Comparison of ENCODE assay signal across 13 cellular contexts in genomic region chr22:31586137-31586920, GRCh38.
DNase-seq lines count a peak whose midpoint lies in the region; ATAC-seq and TF ChIP-seq lines count a peak whose summit lies in the region.
"Had no signal": no experiment of that assay in that cellular context is flagged by ENCODE, and none has a peak within 500 bp of the region (broad histone marks: within the 10 kb centered on the region; RNA-seq: fewer than 3 reads in every experiment).

No MANE protein-coding gene starts in this region.

- ATAC-seq in natural killer cell treated with Interleukin-12 subunit alpha and Interleukin-12 subunit beta and Interleukin-15 and Interleukin-18, amount 100 ng/mL, for 72 hours = no peak
- ATAC-seq in natural killer cell = no peak
- peak; percentile 86 for ATAC-seq in upper lobe of right lung

- TF ChIP-seq CTCF in natural killer cell (IDR thresholded peaks at IDR 0.05) (no peak), upper lobe of right lung (IDR thresholded peaks at IDR 0.05) (no peak), tibial artery (IDR thresholded peaks at IDR 0.05) (no peak)

- H3K27me3 Mint-ChIP-seq in natural killer cell treated with Interleukin-12 subunit alpha and Interleukin-12 subunit beta and Interleukin-15 and Interleukin-18, amount 100 ng/mL, for 72 hours = no peaks in the 10 kb centered on the region
- no peaks in the 10 kb centered on the region for H3K27me3 Mint-ChIP-seq in natural killer cell (ENCODE audit: low read depth in 2 of 2)

- no peaks in the 10 kb centered on the region for H3K9me3 Mint-ChIP-seq in natural killer cell treated with Interleukin-12 subunit alpha and Interleukin-12 subunit beta and Interleukin-15 and Interleukin-18, amount 100 ng/mL, for 72 hours
- no peaks in the 10 kb centered on the region for H3K9me3 Mint-ChIP-seq in natural killer cell

- peaks cover 34% of the 10 kb centered on the region for H3K36me3 Mint-ChIP-seq in natural killer cell treated with Interleukin-12 subunit alpha and Interleukin-12 subunit beta and Interleukin-15 and Interleukin-18, amount 100 ng/mL, for 72 hours
- peaks cover 14% of the 10 kb centered on the region for H3K36me3 Mint-ChIP-seq in natural killer cell

- H3K4me3 ChIP-seq in upper lobe of right lung = no peak overlapping the region
- H3K4me3 ChIP-seq in tibial artery = no peak overlapping the region
- H3K4me3 ChIP-seq: BLaER1, ovary, SJSA1 had no signal

- H3K36me3 ChIP-seq in upper lobe of right lung = peaks cover 24% of the 10 kb centered on the region
- H3K36me3 ChIP-seq in tibial artery = peaks cover 30 to 58% (median 38%) of the 10 kb centered on the region in 3 donors
- H3K36me3 ChIP-seq: ovary had no signal

- H3K27me3 ChIP-seq in upper lobe of right lung (no peaks in the 10 kb centered on the region), tibial artery (no peaks in the 10 kb centered on the region)
- H3K27me3 ChIP-seq: BLaER1, ovary, SJSA1 had no signal

- peaks cover 33 to 41% of the 10 kb centered on the region in 2 donors for H3K4me1 Mint-ChIP-seq in natural killer cell treated with Interleukin-12 subunit alpha and Interleukin-12 subunit beta and Interleukin-15 and Interleukin-18, amount 100 ng/mL, for 72 hours (ENCODE audit: low read depth in 2 of 2)
- peaks cover 0 to 10% of the 10 kb centered on the region in 2 donors for H3K4me1 Mint-ChIP-seq in natural killer cell

- H3K9me3 ChIP-seq in upper lobe of right lung (no peaks in the 10 kb centered on the region), tibial artery (no peaks in the 10 kb centered on the region)
- H3K9me3 ChIP-seq: BLaER1, ovary, SJSA1 had no signal

- peak overlapping the region; percentile 58 to 92 for H3K27ac Mint-ChIP-seq in natural killer cell treated with Interleukin-12 subunit alpha and Interleukin-12 subunit beta and Interleukin-15 and Interleukin-18, amount 100 ng/mL, for 72 hours
- peak overlapping the region in 1 of 2 donors; percentile 82 for H3K27ac Mint-ChIP-seq in natural killer cell

- H3K4me3 Mint-ChIP-seq in natural killer cell treated with Interleukin-12 subunit alpha and Interleukin-12 subunit beta and Interleukin-15 and Interleukin-18, amount 100 ng/mL, for 72 hours = peak overlapping the region; percentile 54
- H3K4me3 Mint-ChIP-seq in natural killer cell = no peak overlapping the region

- H3K27ac ChIP-seq in upper lobe of right lung = peak overlapping the region; percentile 65
- peak overlapping the region in 1 of 2 donors; percentile 22 for H3K27ac ChIP-seq in tibial artery
- H3K27ac ChIP-seq: BLaER1, KMS-11, ovary, SJSA1 had no signal

- no peak for DNase-seq in natural killer cell treated with Interleukin-12 subunit alpha and Interleukin-12 subunit beta and Interleukin-15 and Interleukin-18, amount 100 ng/mL, for 72 hours (ENCODE audit: low spot score)
- no peak for DNase-seq in natural killer cell
- peak; percentile 99 for DNase-seq in amniotic epithelial cell (ENCODE audit: low read depth)
- peak; percentile 99 for DNase-seq in iris pigment epithelial cell (ENCODE audit: low read depth)
- no peak for DNase-seq in upper lobe of right lung
- no peak for DNase-seq in NCI-H2227 treated with DMSO at 0.1 percent for 48 hours (lab: John Stamatoyannopoulos, UW)
- no peak for DNase-seq in stimulated activated CD4-positive, alpha-beta T cell treated with anti-CD3 and anti-CD28 coated beads, Interleukin-2, amount 100 ng/mL, for 24 hours
- DNase-seq in tibial artery = no peak
- DNase-seq: dermis blood vessel endothelial cell, ovary had no signal

- H3K4me1 ChIP-seq in upper lobe of right lung (peaks cover 22% of the 10 kb centered on the region), tibial artery (peaks cover 0 to 30% (median 0%) of the 10 kb centered on the region in 4 donors)
- H3K4me1 ChIP-seq: BLaER1 had no signal

- intact Hi-C loops in natural killer cell (cut with micrococcal nuclease) = loop anchor here (1.0 kb wide), 1 partner anchor 9 kb away; no protein-coding TSS in a partner anchor
- intact Hi-C loops in upper lobe of right lung (cut with DNase I) = no loop called here
- intact Hi-C loops in tibial artery (cut with DNase I; ENCODE audit: low total_unique reads) = no loop called here

Comparison
In these comparisons a context has a peak if more than half of its experiments do, and no peak if none do; other contexts are left out.
1. DNase-seq: peak in amniotic epithelial cell (single experiment) and iris pigment epithelial cell (single experiment); none in natural killer cell treated with Interleukin-12 subunit alpha and Interleukin-12 subunit beta and Interleukin-15 and Interleukin-18, amount 100 ng/mL, for 72 hours (single experiment), natural killer cell (single experiment), upper lobe of right lung (single experiment), NCI-H2227 treated with DMSO at 0.1 percent for 48 hours (single experiment), stimulated activated CD4-positive, alpha-beta T cell treated with anti-CD3 and anti-CD28 coated beads, Interleukin-2, amount 100 ng/mL, for 24 hours (0 of 2) and tibial artery (0 of 2).